ENCODE assay signal across 31 cellular contexts in the genomic region with DNA sequence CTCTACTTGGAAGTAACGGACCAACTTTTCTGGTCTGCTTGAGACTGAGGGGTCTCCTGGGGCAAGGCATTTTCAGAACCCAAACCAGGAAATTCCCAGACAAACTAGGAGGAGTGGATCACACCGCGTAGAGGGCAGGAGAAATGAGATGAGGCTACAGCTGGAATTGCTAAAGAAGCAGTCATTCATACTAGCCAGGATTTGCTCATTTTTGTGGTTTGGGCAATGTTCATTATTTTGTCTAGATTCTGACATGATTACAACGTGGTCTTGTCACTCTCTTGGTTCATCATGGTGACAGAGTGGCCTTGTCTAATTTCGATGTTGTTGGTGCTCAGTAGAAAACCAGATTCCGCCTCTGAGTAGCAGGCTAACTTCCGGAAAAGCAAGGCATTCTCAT.
A peak's percentile ranks its signal among the peaks of the same experiment; 100 is the strongest.
DNase-seq lines count a peak whose midpoint lies in the region; ATAC-seq, FAIRE-seq and TF ChIP-seq lines count a peak whose summit lies in the region.
"Had no signal": no experiment of that assay in that cellular context is flagged by ENCODE, and none has a peak within 500 bp of the region (broad histone marks: within the 10 kb centered on the region; RNA-seq: fewer than 3 reads in every experiment).

No MANE protein-coding gene starts in this region.

- intact Hi-C loops in activated B cell treated with CpG ODN at 0.5 μM for 24 hours (cut with micrococcal nuclease), result loop anchor here (1.0 to 5.0 kb wide), 3 partner anchors 9 to 156 kb away; no protein-coding TSS in a partner anchor

- TF ChIP-seq CTCF in activated B cell treated with CpG ODN at 0.5 μM for 24 hours (IDR thresholded peaks at IDR 0.05), result no peak

- FAIRE-seq in GM18507 (lab: Jason Lieb, UNC), result peak; percentile 57
- FAIRE-seq: colon had no signal

- H3K27me3 Mint-ChIP-seq in activated B cell treated with CpG ODN at 0.5 μM for 24 hours (no peaks in the 10 kb centered on the region), memory B cell (no peaks in the 10 kb centered on the region)
- H3K27me3 Mint-ChIP-seq: activated CD4-positive, alpha-beta T cell treated with anti-CD3 and anti-CD28 coated beads for 36 hours; activated naive CD8-positive, alpha-beta T cell treated with anti-CD3 and anti-CD28 coated beads, Interleukin-2, amount 50 U/mL, for 24 hours had no signal

- H3K9me3 Mint-ChIP-seq in activated B cell treated with CpG ODN at 0.5 μM for 24 hours (no peaks in the 10 kb centered on the region), memory B cell (no peaks in the 10 kb centered on the region)
- H3K9me3 Mint-ChIP-seq: activated naive CD8-positive, alpha-beta T cell treated with anti-CD3 and anti-CD28 coated beads, Interleukin-2, amount 50 U/mL, for 24 hours; naive thymus-derived CD8-positive, alpha-beta T cell; T-helper 1 cell treated with Interleukin-12 subunit alpha and Interleukin-12 subunit beta and Interleukin-4 antibody, amounts not matched to agents 30 μg/mL and 1 μg/mL, for 36 hours had no signal

- H3K27ac Mint-ChIP-seq in activated B cell treated with CpG ODN at 0.5 μM for 24 hours (peak overlapping the region; percentile 94), memory B cell (peak overlapping the region; percentile 92)
- H3K27ac Mint-ChIP-seq: activated CD4-positive, alpha-beta T cell treated with anti-CD3 and anti-CD28 coated beads for 36 hours; immature natural killer cell; T-helper 1 cell treated with Interleukin-12 subunit alpha and Interleukin-12 subunit beta and Interleukin-4 antibody, amounts not matched to agents 30 μg/mL and 1 μg/mL, for 36 hours had no signal

- H3K36me3 Mint-ChIP-seq in activated B cell treated with CpG ODN at 0.5 μM for 24 hours (ENCODE audit: low read depth), result peaks cover 63% of the 10 kb centered on the region
- peaks cover 38% of the 10 kb centered on the region for H3K36me3 Mint-ChIP-seq in memory B cell
- H3K36me3 Mint-ChIP-seq: immature natural killer cell; naive thymus-derived CD8-positive, alpha-beta T cell had no signal

- no peak for ATAC-seq in activated B cell treated with CpG ODN at 0.5 μM for 24 hours (ENCODE audit: low read depth)
- peak; percentile 18 for ATAC-seq in memory B cell (ENCODE audit: low read depth)
- ATAC-seq in GM21619 (IDR thresholded peaks at IDR 0.05; ENCODE audit: unreplicated experiment), result no peak
- ATAC-seq: activated CD4-positive, alpha-beta T cell treated with anti-CD3 and anti-CD28 coated beads for 36 hours; activated naive CD8-positive, alpha-beta T cell treated with anti-CD3 and anti-CD28 coated beads, Interleukin-2, amount 50 U/mL, for 24 hours; left lobe of liver; naive thymus-derived CD8-positive, alpha-beta T cell; stimulated activated naive CD8-positive, alpha-beta T cell treated with anti-CD3 and anti-CD28 coated beads, Interleukin-15, Interleukin-2, amounts not matched to agents 100 U/mL and 50 U/mL, for 24 hours had no signal

- CTCF ChIA-PET in activated B cell treated with CpG ODN at 0.5 μM for 24 hours (lab: Charles Lee), result no interaction called here

- H3K4me3 Mint-ChIP-seq in activated B cell treated with CpG ODN at 0.5 μM for 24 hours, result peak overlapping the region; percentile 69
- peak overlapping the region; percentile 67 for H3K4me3 Mint-ChIP-seq in memory B cell
- H3K4me3 Mint-ChIP-seq: activated CD4-positive, alpha-beta T cell treated with anti-CD3 and anti-CD28 coated beads for 36 hours; activated naive CD8-positive, alpha-beta T cell treated with anti-CD3 and anti-CD28 coated beads, Interleukin-2, amount 50 U/mL, for 24 hours; immature natural killer cell; naive thymus-derived CD8-positive, alpha-beta T cell; T-helper 1 cell treated with Interleukin-12 subunit alpha and Interleukin-12 subunit beta and Interleukin-4 antibody, amounts not matched to agents 30 μg/mL and 1 μg/mL, for 36 hours had no signal

- peak; percentile 25 for DNase-seq in AG08395 (ENCODE audit: low spot score)
- DNase-seq in GM18507 (ENCODE audit: extremely low spot score, insufficient read length, low read depth), result no peak
- no peak for DNase-seq in activated B cell treated with CpG ODN at 0.5 μM for 24 hours
- DNase-seq in memory B cell (ENCODE audit: low spot score in 2 of 2), result no peak
- no peak for DNase-seq in NCI-H69 (lab: John Stamatoyannopoulos, UW)
- no peak for DNase-seq in ureter (ENCODE audit: low spot score)
- DNase-seq in DMS53 (lab: John Stamatoyannopoulos, UW), result no peak
- DNase-seq: 8988T; activated CD4-positive, alpha-beta T cell treated with anti-CD3 and anti-CD28 coated beads for 36 hours; activated gamma-delta T cell treated with Interleukin-2 at 50 U/mL for 16 hours; activated naive CD8-positive, alpha-beta T cell treated with anti-CD3 and anti-CD28 coated beads, Interleukin-2, amount 50 U/mL, for 24 hours; activated T-cell treated with anti-CD3 and anti-CD28 coated beads, Interleukin-2, amount 50 U/mL, for 1 hour; Caco-2; DMS79 treated with DMSO at 0.1 percent for 48 hours; effector CD8-positive, alpha-beta T cell; foreskin melanocyte; GOT3; hippocampal formation; immature natural killer cell; Kasumi-1; naive thymus-derived CD8-positive, alpha-beta T cell; NCI-H1092; NCI-H1930; NCI-H526 treated with DMSO at 0.1 percent for 48 hours; RPMI8226; stimulated activated CD4-positive, alpha-beta T cell treated with anti-CD3 and anti-CD28 coated beads, Interleukin-4, amount 100 ng/mL, for 4 hours; stimulated activated naive CD8-positive, alpha-beta T cell treated with anti-CD3 and anti-CD28 coated beads, Interleukin-15, Interleukin-2, amounts not matched to agents 100 U/mL and 50 U/mL, for 24 hours had no signal

- H3K4me1 Mint-ChIP-seq in activated B cell treated with CpG ODN at 0.5 μM for 24 hours (peaks cover 91% of the 10 kb centered on the region), memory B cell (peaks cover 55% of the 10 kb centered on the region)
- H3K4me1 Mint-ChIP-seq: activated CD4-positive, alpha-beta T cell treated with anti-CD3 and anti-CD28 coated beads for 36 hours had no signal

- POLR2A ChIA-PET in activated B cell treated with CpG ODN at 0.5 μM for 24 hours (lab: Charles Lee), result interaction anchor here (1.0 to 2.2 kb wide), 6 partner anchors 8 to 60 kb away, joined by 4 to 12 read pairs (median 7); no protein-coding TSS in a partner anchor
